24 cellular contexts compared by ENCODE assay signal in genomic region chr17:63967953-63968352, GRCh38. TPM values are rescaled to one million over a fixed set of nuclear protein-coding genes. Genes with fewer than 3 reads are reported as not detected.
A peak's percentile ranks its signal among the peaks of the same experiment; 100 is the strongest.
DNase-seq lines count a peak whose midpoint lies in the region; ATAC-seq, FAIRE-seq and TF ChIP-seq lines count a peak whose summit lies in the region.
"Had no signal": no experiment of that assay in that cellular context is flagged by ENCODE, and none has a peak within 500 bp of the region (broad histone marks: within the 10 kb centered on the region; RNA-seq: fewer than 3 reads in every experiment).

No MANE protein-coding gene starts in this region.

- intact Hi-C loops in HCT116 (cut with micrococcal nuclease) (no loop called here), K562 (cut with micrococcal nuclease) (no loop called here)

- in situ Hi-C loops in K562 (cut with MboI): no loop called here

- H3K4me2 ChIP-seq in HCT116 (ENCODE audit: low read length) (no peak overlapping the region), K562 (ENCODE audit: insufficient read depth, low read length) (no peak overlapping the region; the same call in 1 of the 2 replicates)

- FAIRE-seq in K562 (lab: Jason Lieb, UNC): no peak
- FAIRE-seq: bronchial epithelial cell, endothelial cell of umbilical vein had no signal

- no peak for TF ChIP-seq EP300 in K562 (IDR thresholded peaks at IDR 0.05; ENCODE audit: low read length)

- H3K9me2 ChIP-seq in HCT116 (ENCODE audit: insufficient read depth): no peaks in the 10 kb centered on the region

- H3K9me3 Mint-ChIP-seq in activated T-cell treated with anti-CD3 and anti-CD28 coated beads, Interleukin-2, amount 50 U/mL, for 4 hours: no peaks in the 10 kb centered on the region
- H3K9me3 Mint-ChIP-seq: dendritic cell treated with granulocyte-macrophage colony-stimulating factor and Interleukin-4, amounts not matched to agents 40 ng/mL and 50 ng/mL, for 4 days had no signal

- no peaks in the 10 kb centered on the region for H3K79me2 ChIP-seq in HCT116 (ENCODE audit: insufficient read depth, low read length)
- H3K79me2 ChIP-seq in K562 (ENCODE audit: control insufficient read depth, insufficient read depth, low read length): no peaks in the 10 kb centered on the region

- H3K4me1 Mint-ChIP-seq in activated T-cell treated with anti-CD3 and anti-CD28 coated beads, Interleukin-2, amount 50 U/mL, for 4 hours (ENCODE audit: low read depth): peaks cover 12% of the 10 kb centered on the region

- H3K27me3 Mint-ChIP-seq in activated T-cell treated with anti-CD3 and anti-CD28 coated beads, Interleukin-2, amount 50 U/mL, for 4 hours (ENCODE audit: low read depth): no peaks in the 10 kb centered on the region

- POLR2A ChIA-PET in HCT116 (lab: Charles Lee) (no interaction called here), K562 (lab: Yijun Ruan, JAX) (interaction anchor here (1.0 to 1.7 kb wide), 3 partner anchors 9 to 29 kb away, joined by 3 to 6 read pairs (median 5); no protein-coding TSS in a partner anchor)

- no peak overlapping the region for H2AFZ ChIP-seq in HCT116 (ENCODE audit: low read depth, low read length, poor library complexity, severe bottlenecking)
- peak overlapping the region; percentile 60 for H2AFZ ChIP-seq in K562 (ENCODE audit: low read depth, low read length)

- H3K27ac ChIP-seq in HCT116 (ENCODE audit: low read depth, low read length) (no peak overlapping the region), K562 (ENCODE audit: extremely low read depth, low read depth, low read length) (no peak overlapping the region)
- H3K27ac ChIP-seq: adrenal gland had no signal

- no peak overlapping the region for H3K4me3 Mint-ChIP-seq in activated T-cell treated with anti-CD3 and anti-CD28 coated beads, Interleukin-2, amount 50 U/mL, for 4 hours
- H3K4me3 Mint-ChIP-seq: dendritic cell treated with granulocyte-macrophage colony-stimulating factor and Interleukin-4, amounts not matched to agents 40 ng/mL and 50 ng/mL, for 4 days had no signal

- RAD21 ChIA-PET in HCT116 (lab: Charles Lee; ENCODE audit: low non-redundant PET in 1 of 2, low total read pairs in 2 of 2, uncharacterized antibody in 2 of 2, unreplicated experiment in 2 of 2): no interaction called here

- H4K20me1 ChIP-seq in HCT116 (ENCODE audit: insufficient read depth) (no peaks in the 10 kb centered on the region), K562 (replicated peaks; ENCODE audit: control insufficient read depth, insufficient read depth, low read length) (no peaks in the 10 kb centered on the region)

- no peak for DNase-seq in activated T-cell treated with anti-CD3 and anti-CD28 coated beads, Interleukin-2, amount 50 U/mL, for 4 hours
- DNase-seq in activated T-cell treated with anti-CD3 and anti-CD28 coated beads for 4 hours (no peak), HCT116 (ENCODE audit: low read depth, low spot score) (no peak), K562 (ENCODE audit: extremely low read depth in 1 of 4, low spot score in 3 of 4) (peak in 2 of 4 experiments; percentile 19 to 32), COLO668 (lab: John Stamatoyannopoulos, UW; ENCODE audit: unreplicated experiment) (no peak)
- DNase-seq: activated CD4-positive, alpha-beta T cell treated with anti-CD3 and anti-CD28 coated beads for 1 hour; adrenal gland; DMS153; hippocampal formation; islet precursor cell; NCI-H1436 treated with DMSO at 0.1 percent for 48 hours; NCI-H774; occipital lobe; PC-3 had no signal

- BruUV-seq in HCT116 (replicated peaks; lab: Mats Ljungman, UMichigan) (no TSS peak), K562 (replicated peaks; lab: Mats Ljungman, UMichigan) (no TSS peak)

- H3K4me3 ChIP-seq in HCT116 (replicated peaks in 1 of 2; ENCODE audit: low read depth in 1 of 2, low read length in 2 of 2) (no peak overlapping the region), K562 (no peak overlapping the region)
- H3K4me3 ChIP-seq: adrenal gland, lung had no signal

- H3K9ac ChIP-seq in HCT116 (ENCODE audit: low read length) (no peak overlapping the region), K562 (ENCODE audit: insufficient read depth in 1 of 2, low read depth in 2 of 2, low read length in 2 of 2) (0 out of 4 replicates have a peak overlapping the region, but pooled peaks of 1 of the 2 experiments have one; percentile 4)

- TF ChIP-seq POLR2A in HCT116 (IDR thresholded peaks at IDR 0.05; ENCODE audit: borderline replicate concordance, extremely low read depth, insufficient read depth, insufficient read length) (no peak), K562 (conservative IDR thresholded peaks at IDR 0.05) (no peak)

- no peaks in the 10 kb centered on the region for H3K27me3 ChIP-seq in HCT116 (ENCODE audit: insufficient read depth, low read length)
- peaks cover 2 to 27% of the 10 kb centered on the region in 2 experiments; a peak in 4 of 5 replicates for H3K27me3 ChIP-seq in K562 (ENCODE audit: control insufficient read depth in 2 of 2, insufficient read depth in 2 of 2, low read length in 2 of 2)
- H3K27me3 ChIP-seq: adrenal gland had no signal

- peaks cover 2% of the 10 kb centered on the region for H3K9me1 ChIP-seq in K562 (ENCODE audit: control insufficient read depth, insufficient read depth, low read length)

- no peaks in the 10 kb centered on the region for H3K36me3 ChIP-seq in HCT116 (ENCODE audit: control insufficient read depth in 1 of 2, insufficient read depth in 2 of 2, low read length in 2 of 2)
- H3K36me3 ChIP-seq in K562 (ENCODE audit: control insufficient read depth, insufficient read depth, low read length): no peaks in the 10 kb centered on the region
- H3K36me3 ChIP-seq: adrenal gland had no signal

- no peak for TF ChIP-seq RAD21 in HCT116 (IDR thresholded peaks at IDR 0.05; ENCODE audit: low read depth)
- TF ChIP-seq RAD21 in K562 (CRISPR knock-in tag; conservative IDR thresholded peaks at IDR 0.05 in 1 of 2, IDR thresholded peaks at IDR 0.05 in 1 of 2): no peak

- H3K36me3 Mint-ChIP-seq in activated T-cell treated with anti-CD3 and anti-CD28 coated beads, Interleukin-2, amount 50 U/mL, for 4 hours (ENCODE audit: insufficient read depth): no peaks in the 10 kb centered on the region

- H3K9me3 ChIP-seq in HCT116 (ENCODE audit: control insufficient read depth in 1 of 2, insufficient read depth in 1 of 2, low read depth in 1 of 2, low read length in 2 of 2): no peaks in the 10 kb centered on the region
- no peaks in the 10 kb centered on the region for H3K9me3 ChIP-seq in K562 (replicated peaks; ENCODE audit: control insufficient read depth, insufficient read depth, low read depth, low read length)
- H3K9me3 ChIP-seq: adrenal gland had no signal

- TF ChIP-seq CTCF in HCT116 (IDR thresholded peaks at IDR 0.05 in 2 of 3, conservative IDR thresholded peaks at IDR 0.05 in 1 of 3; ENCODE audit: borderline replicate concordance in 1 of 3, insufficient read depth in 1 of 3, low read depth in 2 of 3, low read length in 2 of 3) (no peak), K562 (IDR thresholded peaks at IDR 0.05 in 2 of 3, conservative IDR thresholded peaks at IDR 0.05 in 1 of 3; ENCODE audit: insufficient read depth in 2 of 3, low read depth in 1 of 3, low read length in 3 of 3) (no peak)

- ATAC-seq in activated T-cell treated with anti-CD3 and anti-CD28 coated beads, Interleukin-2, amount 50 U/mL, for 4 hours: peak; percentile 11 to 39
- ATAC-seq in HCT116 (peak; percentile 35; the same call in 1 of the 2 replicates), K562 (peak; percentile 70), HG02623 (IDR thresholded peaks at IDR 0.05; ENCODE audit: unreplicated experiment) (no peak)
- ATAC-seq: PC-3 had no signal

- CTCF ChIA-PET in HCT116 (lab: Charles Lee) (interaction anchor here (1.0 to 2.1 kb wide), 3 partner anchors 17 to 166 kb away, joined by 3 to 9 read pairs (median 7); no protein-coding TSS in a partner anchor), K562 (lab: Yijun Ruan, JAX; ENCODE audit: low intra/inter-chr PET ratio) (no interaction called here)

- H3K4me1 ChIP-seq in HCT116 (ENCODE audit: control insufficient read depth in 1 of 2, insufficient read depth in 2 of 2, low read length in 2 of 2): peaks cover 0 to 10% of the 10 kb centered on the region in 2 experiments; a peak in 1 of 4 replicates
- peaks cover 5 to 16% of the 10 kb centered on the region in 2 experiments; a peak in 4 of 5 replicates for H3K4me1 ChIP-seq in K562 (replicated peaks in 1 of 2; ENCODE audit: control insufficient read depth in 2 of 2, insufficient read depth in 2 of 2, low read length in 2 of 2)
- H3K4me1 ChIP-seq: adrenal gland had no signal

- WGBS in K562 (ENCODE audit: insufficient coverage, low coverage, missing lambda C conversion rate): 32% methylated on average over 19 of the region's 19 CpGs

RNA-seq across cellular contexts. Expression of gene SCN4A, which starts 4.8 kb away (rescaled TPM):
- total RNA-seq in activated T-cell treated with anti-CD3 and anti-CD28 coated beads, Interleukin-2, amount 50 U/mL, for 4 hours: under 1 TPM in 2 of 3 donors, not detected in 1; 0.05 to 0.14 TPM
- total RNA-seq in HCT116 (2021; ENCODE audit: unreplicated experiment) (2.7 TPM), K562 (2014; rRNA removed) (1.6 and 1.8 TPM in 2 replicates), K562 (2014; rRNA removed; fragmentation: Illumina TruSeq; extraction: Trizol) (0.73 and 1.4 TPM in 2 replicates), K562 (2015; rRNA removed; fragmentation: Illumina TruSeq; extraction: Trizol) (0.08 and 0.29 TPM in 2 replicates), K562 (2021) (1.1 and 1.4 TPM in 2 replicates)
- polyA plus RNA-seq in HCT116 (2012): 1.4 and 2.9 TPM in 2 replicates
- total RNA-seq in K562 (2011; cell fraction: chromatin; rRNA removed; ENCODE audit: low replicate concordance): 2.2 and 9.7 TPM in 2 replicates
- 4.7 and 5.7 TPM in 2 replicates for total RNA-seq in K562 (2011; cell fraction: nucleolus; rRNA removed)
- 2.8 and 3.1 TPM in 2 replicates for total RNA-seq in K562 (2011; cell fraction: nucleoplasm; rRNA removed)
- polyA plus RNA-seq in K562 (2011; rRNA removed) (0.50 and 0.60 TPM in 2 replicates), K562 (2014; fragmentation: Illumina TruSeq; extraction: Trizol) (1.9 and 4.6 TPM in 2 replicates), K562 (2014; fragmentation: Nextera tagmentation; extraction: Ambion mirVana) (1 to 10 TPM; 1.7 to 2.6 TPM), K562 (2014; rRNA removed) (0.54 and 2.1 TPM in 2 replicates)
- 0.21 and 0.37 TPM in 2 replicates for polyA plus RNA-seq in K562 (2011; cell fraction: cytosol; rRNA removed)
- 0.91 and 1.9 TPM in 2 replicates for polyA plus RNA-seq in K562 (2011; cell fraction: nucleus; rRNA removed)
- polyA plus RNA-seq in K562 (2012): 0.78 and 3.2 TPM in 2 replicates
- 1.5 and 2.6 TPM in 2 replicates for polyA minus RNA-seq in K562 (2011; rRNA and poly(A)+ RNA removed)
- polyA minus RNA-seq in K562 (2011; cell fraction: cytosol; rRNA and poly(A)+ RNA removed): not detected in 2 replicates
- 3.4 and 4.6 TPM in 2 replicates for polyA minus RNA-seq in K562 (2011; cell fraction: nucleus; rRNA and poly(A)+ RNA removed)
- total RNA-seq: fibroblast of villous mesenchyme, occipital lobe, PC-3, SK-MEL-5 had no signal

RNA-seq across cellular contexts. Expression of gene PRR29, which starts 30.2 kb away (rescaled TPM):
- under 1 TPM in 1 of 3 donors, not detected in 2; 0.16 TPM for total RNA-seq in activated T-cell treated with anti-CD3 and anti-CD28 coated beads, Interleukin-2, amount 50 U/mL, for 4 hours
- total RNA-seq in HCT116 (2021; ENCODE audit: unreplicated experiment) (not detected), K562 (2014; rRNA removed) (not detected in 2 replicates), K562 (2014; rRNA removed; fragmentation: Illumina TruSeq; extraction: Trizol) (not detected in 2 replicates), K562 (2015; rRNA removed; fragmentation: Illumina TruSeq; extraction: Trizol) (not detected in 2 replicates), K562 (2021) (0.04 TPM in 1 of 2 replicates, not detected in the other)
- polyA plus RNA-seq in HCT116 (2012): not detected in 2 replicates
- 0.42 and 1.0 TPM in 2 replicates for total RNA-seq in K562 (2011; cell fraction: chromatin; rRNA removed; ENCODE audit: low replicate concordance)
- 0.26 and 0.67 TPM in 2 replicates for total RNA-seq in K562 (2011; cell fraction: nucleolus; rRNA removed)
- total RNA-seq in K562 (2011; cell fraction: nucleoplasm; rRNA removed): 0.22 TPM in 1 of 2 replicates, not detected in the other
- polyA plus RNA-seq in K562 (2011; rRNA removed) (not detected in 2 replicates), K562 (2014; fragmentation: Illumina TruSeq; extraction: Trizol) (0.10 and 0.18 TPM in 2 replicates), K562 (2014; fragmentation: Nextera tagmentation; extraction: Ambion mirVana) (under 1 TPM; 0.08 to 0.20 TPM), K562 (2014; rRNA removed) (0.11 and 0.58 TPM in 2 replicates)
- 0.12 TPM in 1 of 2 replicates, not detected in the other for polyA plus RNA-seq in K562 (2011; cell fraction: cytosol; rRNA removed)
- polyA plus RNA-seq in K562 (2011; cell fraction: nucleus; rRNA removed): 0.18 and 0.55 TPM in 2 replicates
- 2.3 and 2.6 TPM in 2 replicates for polyA plus RNA-seq in K562 (2012)
- not detected in 2 replicates for polyA minus RNA-seq in K562 (2011; rRNA and poly(A)+ RNA removed)
- polyA minus RNA-seq in K562 (2011; cell fraction: cytosol; rRNA and poly(A)+ RNA removed): not detected in 2 replicates
- 0.27 and 0.44 TPM in 2 replicates for polyA minus RNA-seq in K562 (2011; cell fraction: nucleus; rRNA and poly(A)+ RNA removed)
- total RNA-seq: bronchial epithelial cell, LHCN-M2, SK-MEL-5 had no signal

RNA-seq across cellular contexts. Expression of gene CD79B, which starts 35.8 kb away (rescaled TPM):
- total RNA-seq in activated T-cell treated with anti-CD3 and anti-CD28 coated beads, Interleukin-2, amount 50 U/mL, for 4 hours: 10 to 100 TPM; 15.3 to 21.6 (median 17.1) TPM
- 0.59 TPM for total RNA-seq in HCT116 (2021; ENCODE audit: unreplicated experiment)
- 1.1 TPM in 2 replicates for polyA plus RNA-seq in HCT116 (2012)
- not detected in 2 replicates for total RNA-seq in K562 (2011; cell fraction: chromatin; rRNA removed; ENCODE audit: low replicate concordance)
- not detected in 2 replicates for total RNA-seq in K562 (2011; cell fraction: nucleolus; rRNA removed)
- 0.59 TPM in 1 of 2 replicates, not detected in the other for total RNA-seq in K562 (2011; cell fraction: nucleoplasm; rRNA removed)
- total RNA-seq in K562 (2014; rRNA removed): not detected in 2 replicates
- total RNA-seq in K562 (2014; rRNA removed; fragmentation: Illumina TruSeq; extraction: Trizol): 0.44 TPM in 1 of 2 replicates, not detected in the other
- not detected in 2 replicates for total RNA-seq in K562 (2015; rRNA removed; fragmentation: Illumina TruSeq; extraction: Trizol)
- total RNA-seq in K562 (2021): 0.38 and 0.62 TPM in 2 replicates
- polyA plus RNA-seq in K562 (2011; rRNA removed): 0.34 and 0.50 TPM in 2 replicates
- 0.36 and 0.80 TPM in 2 replicates for polyA plus RNA-seq in K562 (2011; cell fraction: cytosol; rRNA removed)
- polyA plus RNA-seq in K562 (2011; cell fraction: nucleus; rRNA removed): 0.38 and 0.46 TPM in 2 replicates
- 0.86 and 0.99 TPM in 2 replicates for polyA plus RNA-seq in K562 (2012)
- 0.12 and 0.39 TPM in 2 replicates for polyA plus RNA-seq in K562 (2014; fragmentation: Illumina TruSeq; extraction: Trizol)
- polyA plus RNA-seq in K562 (2014; fragmentation: Nextera tagmentation; extraction: Ambion mirVana): under 1 TPM; 0.15 to 0.18 TPM
- 0.57 TPM in 1 of 2 replicates, not detected in the other for polyA plus RNA-seq in K562 (2014; rRNA removed)
- polyA minus RNA-seq in K562 (2011; rRNA and poly(A)+ RNA removed): not detected in 2 replicates
- not detected in 2 replicates for polyA minus RNA-seq in K562 (2011; cell fraction: cytosol; rRNA and poly(A)+ RNA removed)
- not detected in 2 replicates for polyA minus RNA-seq in K562 (2011; cell fraction: nucleus; rRNA and poly(A)+ RNA removed)
- total RNA-seq: bronchial epithelial cell, fibroblast of villous mesenchyme, LHCN-M2, occipital lobe, PC-3 had no signal
- polyA plus RNA-seq: AG04450 had no signal

RNA-seq across cellular contexts. Expression of gene GH1, which starts 49.3 kb away (rescaled TPM):
- total RNA-seq in activated T-cell treated with anti-CD3 and anti-CD28 coated beads, Interleukin-2, amount 50 U/mL, for 4 hours: not detected
- total RNA-seq in HCT116 (2021; ENCODE audit: unreplicated experiment) (not detected), K562 (2014; rRNA removed) (not detected in 2 replicates), K562 (2014; rRNA removed; fragmentation: Illumina TruSeq; extraction: Trizol) (not detected in 2 replicates), K562 (2015; rRNA removed; fragmentation: Illumina TruSeq; extraction: Trizol) (not detected in 2 replicates), K562 (2021) (not detected in 2 replicates)
- polyA plus RNA-seq in HCT116 (2012): 0.17 TPM in 1 of 2 replicates, not detected in the other
- total RNA-seq in K562 (2011; cell fraction: chromatin; rRNA removed; ENCODE audit: low replicate concordance): not detected in 2 replicates
- not detected in 2 replicates for total RNA-seq in K562 (2011; cell fraction: nucleolus; rRNA removed)
- total RNA-seq in K562 (2011; cell fraction: nucleoplasm; rRNA removed): not detected in 2 replicates
- polyA plus RNA-seq in K562 (2011; rRNA removed) (not detected in 2 replicates), K562 (2014; fragmentation: Illumina TruSeq; extraction: Trizol) (not detected in 2 replicates), K562 (2014; fragmentation: Nextera tagmentation; extraction: Ambion mirVana) (not detected), K562 (2014; rRNA removed) (not detected in 2 replicates)
- polyA plus RNA-seq in K562 (2011; cell fraction: cytosol; rRNA removed): not detected in 2 replicates
- polyA plus RNA-seq in K562 (2011; cell fraction: nucleus; rRNA removed): not detected in 2 replicates
- polyA plus RNA-seq in K562 (2012): not detected in 2 replicates
- not detected in 2 replicates for polyA minus RNA-seq in K562 (2011; rRNA and poly(A)+ RNA removed)
- not detected in 2 replicates for polyA minus RNA-seq in K562 (2011; cell fraction: cytosol; rRNA and poly(A)+ RNA removed)
- not detected in 2 replicates for polyA minus RNA-seq in K562 (2011; cell fraction: nucleus; rRNA and poly(A)+ RNA removed)
- total RNA-seq: adrenal gland, bronchial epithelial cell, endothelial cell of umbilical vein, fibroblast of villous mesenchyme, LHCN-M2, lung, occipital lobe, PC-3, SK-MEL-5, urinary bladder had no signal
- polyA plus RNA-seq: adrenal gland, AG04450, endothelial cell of umbilical vein, lung had no signal

RNA-seq across cellular contexts. Expression of gene ICAM2, which starts 52.5 kb away (rescaled TPM):
- total RNA-seq in activated T-cell treated with anti-CD3 and anti-CD28 coated beads, Interleukin-2, amount 50 U/mL, for 4 hours: 10 to 100 TPM; 67.0 to 88.9 (median 77.1) TPM
- total RNA-seq in HCT116 (2021; ENCODE audit: unreplicated experiment) (0.61 TPM), K562 (2014; rRNA removed) (56.9 and 85.3 TPM in 2 replicates), K562 (2014; rRNA removed; fragmentation: Illumina TruSeq; extraction: Trizol) (28.3 and 42.2 TPM in 2 replicates), K562 (2015; rRNA removed; fragmentation: Illumina TruSeq; extraction: Trizol) (59.0 and 60.6 TPM in 2 replicates), K562 (2021) (60.6 and 65.4 TPM in 2 replicates)
- 0.14 and 0.27 TPM in 2 replicates for polyA plus RNA-seq in HCT116 (2012)
- 34.7 and 120 TPM in 2 replicates for total RNA-seq in K562 (2011; cell fraction: chromatin; rRNA removed; ENCODE audit: low replicate concordance)
- 149 and 167 TPM in 2 replicates for total RNA-seq in K562 (2011; cell fraction: nucleolus; rRNA removed)
- total RNA-seq in K562 (2011; cell fraction: nucleoplasm; rRNA removed): 100 and 105 TPM in 2 replicates
- polyA plus RNA-seq in K562 (2011; rRNA removed) (51.0 and 64.1 TPM in 2 replicates), K562 (2014; fragmentation: Illumina TruSeq; extraction: Trizol) (89.4 and 91.6 TPM in 2 replicates), K562 (2014; fragmentation: Nextera tagmentation; extraction: Ambion mirVana) (10 to 100 TPM; 37.9 to 68.1 TPM), K562 (2014; rRNA removed) (70.5 and 78.0 TPM in 2 replicates)
- 80.3 and 166 TPM in 2 replicates for polyA plus RNA-seq in K562 (2011; cell fraction: cytosol; rRNA removed)
- polyA plus RNA-seq in K562 (2011; cell fraction: nucleus; rRNA removed): 42.4 and 69.3 TPM in 2 replicates
- 53.4 and 87.2 TPM in 2 replicates for polyA plus RNA-seq in K562 (2012)
- polyA minus RNA-seq in K562 (2011; rRNA and poly(A)+ RNA removed): 33.3 and 54.4 TPM in 2 replicates
- polyA minus RNA-seq in K562 (2011; cell fraction: cytosol; rRNA and poly(A)+ RNA removed): 23.3 and 26.8 TPM in 2 replicates
- polyA minus RNA-seq in K562 (2011; cell fraction: nucleus; rRNA and poly(A)+ RNA removed): 50.1 and 59.2 TPM in 2 replicates
- total RNA-seq: PC-3 had no signal

Comparison
In these comparisons a context has a peak if more than half of its experiments do, and no peak if none do; other contexts are left out.
1. RNA of gene CD79B, which starts 35.8 kb away (total RNA-seq): 15.3 to 21.6 TPM in activated T-cell treated with anti-CD3 and anti-CD28 coated beads, Interleukin-2, amount 50 U/mL, for 4 hours; 0.59 TPM in HCT116 (single experiment) and 0.38 to 0.62 TPM in K562; every median in the first group is over 10 times any median in the second.